19 cellular contexts compared by ENCODE assay signal in genomic region chr13:25899464-25899863, GRCh38.
DNase-seq lines count a peak whose midpoint lies in the region; ATAC-seq and TF ChIP-seq lines count a peak whose summit lies in the region.
"Had no signal": no experiment of that assay in that cellular context is flagged by ENCODE, and none has a peak within 500 bp of the region (broad histone marks: within the 10 kb centered on the region; RNA-seq: fewer than 3 reads in every experiment).

No MANE protein-coding gene starts in this region.

- POLR2A ChIA-PET in MCF 10A (lab: Yijun Ruan, JAX) (interaction anchor here (0.6 to 1.3 kb wide), 4 partner anchors 9 to 65 kb away, joined by 3 to 4 read pairs (median 4); no protein-coding TSS in a partner anchor), OCI-LY7 (lab: Charles Lee) (no interaction called here)

- H3K36me3 Mint-ChIP-seq in MCF 10A (ENCODE audit: insufficient read depth, unreplicated experiment), result peaks cover 6% of the 10 kb centered on the region
- H3K36me3 Mint-ChIP-seq in endothelial cell (ENCODE audit: low read depth, unreplicated experiment), result peaks cover 20% of the 10 kb centered on the region
- H3K36me3 Mint-ChIP-seq in stimulated activated naive B cell treated with anti-CD40 and anti-IgM and Interleukin-4, amounts not matched to agents 10 μg/mL and 1 μg/mL and 100 μg/mL, for 72 hours, result peaks cover 0 to 4% of the 10 kb centered on the region in 2 donors
- H3K36me3 Mint-ChIP-seq: neural progenitor cell had no signal

- CTCF ChIA-PET in MCF 10A (lab: Yijun Ruan, JAX) (interaction anchor here (0.6 kb wide), 2 partner anchors 108 to 495 kb away, joined by 3 read pairs; no protein-coding TSS in a partner anchor), mammary epithelial cell (lab: Charles Lee; ENCODE audit: low non-redundant PET) (no interaction called here), OCI-LY7 (lab: Charles Lee; ENCODE audit: unreplicated experiment) (no interaction called here)

- no peak for TF ChIP-seq CTCF in MCF 10A (IDR thresholded peaks at IDR 0.05; ENCODE audit: unreplicated experiment)
- no peak for TF ChIP-seq CTCF in mammary epithelial cell (conservative IDR thresholded peaks at IDR 0.05 in 1 of 2, IDR thresholded peaks at IDR 0.05 in 1 of 2; ENCODE audit: extremely low read depth in 1 of 2, insufficient read depth in 1 of 2, low read depth in 1 of 2, low read length in 2 of 2)
- TF ChIP-seq CTCF in endothelial cell (IDR thresholded peaks at IDR 0.05; ENCODE audit: unreplicated experiment), result no peak
- TF ChIP-seq CTCF in OCI-LY7 (conservative IDR thresholded peaks at IDR 0.05; ENCODE audit: low read length), result no peak
- TF ChIP-seq CTCF in esophagus squamous epithelium (IDR thresholded peaks at IDR 0.05), result no peak

- no peaks in the 10 kb centered on the region for H4K20me1 ChIP-seq in mammary epithelial cell (ENCODE audit: insufficient read depth, low read length)
- H4K20me1 ChIP-seq in OCI-LY7 (ENCODE audit: insufficient read depth, low read length), result no peaks in the 10 kb centered on the region

- H3K9me3 ChIP-seq in mammary epithelial cell (replicated peaks; ENCODE audit: insufficient read depth, low read length) (no peaks in the 10 kb centered on the region), SK-N-MC (ENCODE audit: low read depth, low read length) (no peaks in the 10 kb centered on the region), OCI-LY7 (ENCODE audit: low read length) (no peaks in the 10 kb centered on the region), esophagus squamous epithelium (no peaks in the 10 kb centered on the region)
- H3K9me3 ChIP-seq: psoas muscle had no signal

- H3K27ac ChIP-seq in mammary epithelial cell (ENCODE audit: insufficient read depth, low read depth, low read length) (no peak overlapping the region), SK-N-MC (no peak overlapping the region), OCI-LY7 (ENCODE audit: low read depth, low read length, poor library complexity, severe bottlenecking) (no peak overlapping the region), esophagus squamous epithelium (no peak overlapping the region)
- H3K27ac ChIP-seq: gastroesophageal sphincter, left ventricle myocardium inferior, neural progenitor cell, psoas muscle, SJCRH30 had no signal

- H3K4me3 Mint-ChIP-seq in MCF 10A (ENCODE audit: unreplicated experiment) (no peak overlapping the region), endothelial cell (ENCODE audit: unreplicated experiment) (peak overlapping the region; percentile 65)
- no peak overlapping the region for H3K4me3 Mint-ChIP-seq in stimulated activated naive B cell treated with anti-CD40 and anti-IgM and Interleukin-4, amounts not matched to agents 10 μg/mL and 1 μg/mL and 100 μg/mL, for 72 hours
- H3K4me3 Mint-ChIP-seq: activated CD4-positive, alpha-beta T cell treated with anti-CD3 and anti-CD28 coated beads for 36 hours; neural progenitor cell; type B pancreatic cell had no signal

- H3K27me3 ChIP-seq in mammary epithelial cell (ENCODE audit: insufficient read depth, low read length), result no peaks in the 10 kb centered on the region
- peaks cover 0 to 5% (median 0%) of the 10 kb centered on the region in 4 donors for H3K27me3 ChIP-seq in esophagus squamous epithelium
- H3K27me3 ChIP-seq: neural progenitor cell, SJCRH30 had no signal

- no peak for TF ChIP-seq POLR2A in esophagus squamous epithelium (IDR thresholded peaks at IDR 0.05)

- H2AFZ ChIP-seq in mammary epithelial cell (ENCODE audit: low read depth, low read length) (no peak overlapping the region), OCI-LY7 (ENCODE audit: low read length) (no peak overlapping the region)
- H2AFZ ChIP-seq: neural progenitor cell had no signal

- dilution Hi-C loops in mammary epithelial cell (cut with HindIII; ENCODE audit: low sequenced_read_pairs), result no loop called here

- ATAC-seq in stimulated activated naive B cell treated with anti-CD40 and anti-IgM and Interleukin-4, amounts not matched to agents 10 μg/mL and 1 μg/mL and 100 μg/mL, for 72 hours (replicated peaks), result no peak
- ATAC-seq: activated CD4-positive, alpha-beta T cell treated with anti-CD3 and anti-CD28 coated beads for 36 hours; gastroesophageal sphincter; psoas muscle had no signal

- DNase-seq in MCF 10A (ENCODE audit: unreplicated experiment) (no peak), mammary epithelial cell (no peak), SK-N-MC (ENCODE audit: low read depth, low spot score) (no peak), endothelial cell (ENCODE audit: low spot score) (no peak), OCI-LY7 (ENCODE audit: low spot score) (no peak), esophagus squamous epithelium (lab: John Stamatoyannopoulos, UW) (no peak)
- DNase-seq in stimulated activated naive B cell treated with anti-CD40 and anti-IgM and Interleukin-4, amounts not matched to agents 10 μg/mL and 1 μg/mL and 100 μg/mL, for 72 hours, result no peak
- DNase-seq in stimulated activated CD4-positive, alpha-beta T cell treated with anti-CD3 and anti-CD28 coated beads, Interleukin-4, amount 100 ng/mL, for 24 hours, result no peak
- DNase-seq: activated CD4-positive, alpha-beta T cell treated with anti-CD3 and anti-CD28 coated beads for 36 hours; activated effector memory CD4-positive, alpha-beta T cell treated with Interleukin-2 at 50 U/mL for 16 hours; KBM-7; left ventricle myocardium inferior; NCI-H1436; NCI-H526; psoas muscle; SJCRH30 had no signal

- intact Hi-C loops in MCF 10A (cut with micrococcal nuclease), result no loop called here
- intact Hi-C loops in mammary epithelial cell (cut with micrococcal nuclease), result no loop called here
- intact Hi-C loops in OCI-LY7 (cut with micrococcal nuclease; ENCODE audit: unreplicated experiment), result no loop called here
- intact Hi-C loops in esophagus squamous epithelium (cut with DNase I), result no loop called here

- peaks cover 17% of the 10 kb centered on the region for H3K4me1 ChIP-seq in mammary epithelial cell (ENCODE audit: insufficient read depth, low read length)
- peaks cover 5% of the 10 kb centered on the region for H3K4me1 ChIP-seq in OCI-LY7 (ENCODE audit: insufficient read depth, low read length, poor library complexity, severe bottlenecking)
- H3K4me1 ChIP-seq in esophagus squamous epithelium, result peaks cover 3 to 22% (median 12%) of the 10 kb centered on the region in 3 donors
- H3K4me1 ChIP-seq: gastroesophageal sphincter, left ventricle myocardium inferior, neural progenitor cell, psoas muscle had no signal

- H3K27me3 Mint-ChIP-seq in MCF 10A (ENCODE audit: insufficient read depth, unreplicated experiment) (no peaks in the 10 kb centered on the region), endothelial cell (ENCODE audit: unreplicated experiment) (peaks cover 11% of the 10 kb centered on the region)
- peaks cover 20 to 29% of the 10 kb centered on the region in 2 donors for H3K27me3 Mint-ChIP-seq in stimulated activated naive B cell treated with anti-CD40 and anti-IgM and Interleukin-4, amounts not matched to agents 10 μg/mL and 1 μg/mL and 100 μg/mL, for 72 hours
- H3K27me3 Mint-ChIP-seq: type B pancreatic cell had no signal

- no peaks in the 10 kb centered on the region for H3K36me3 ChIP-seq in mammary epithelial cell (ENCODE audit: insufficient read depth, low read length)
- no peaks in the 10 kb centered on the region for H3K36me3 ChIP-seq in SK-N-MC (ENCODE audit: insufficient read depth, low read length)
- no peaks in the 10 kb centered on the region for H3K36me3 ChIP-seq in OCI-LY7 (ENCODE audit: insufficient read depth, low read length)
- no peaks in the 10 kb centered on the region for H3K36me3 ChIP-seq in esophagus squamous epithelium
- H3K36me3 ChIP-seq: gastroesophageal sphincter, left ventricle myocardium inferior, neural progenitor cell, SJCRH30 had no signal

- H3K4me3 ChIP-seq in mammary epithelial cell (replicated peaks in 1 of 3; ENCODE audit: insufficient read depth in 1 of 3, low read depth in 2 of 3, low read length in 3 of 3) (no peak overlapping the region), SK-N-MC (0 out of 2 replicates have a peak overlapping the region, but pooled peaks have one; percentile 27), OCI-LY7 (ENCODE audit: low read depth, low read length, poor library complexity, severe bottlenecking) (no peak overlapping the region), esophagus squamous epithelium (no peak overlapping the region)
- H3K4me3 ChIP-seq: gastroesophageal sphincter, left ventricle myocardium inferior, neural progenitor cell, psoas muscle, SJCRH30 had no signal

- peaks cover 9% of the 10 kb centered on the region for H3K9me3 Mint-ChIP-seq in MCF 10A (ENCODE audit: unreplicated experiment)
- H3K9me3 Mint-ChIP-seq in endothelial cell (ENCODE audit: unreplicated experiment), result peaks cover 22% of the 10 kb centered on the region
- H3K9me3 Mint-ChIP-seq in stimulated activated naive B cell treated with anti-CD40 and anti-IgM and Interleukin-4, amounts not matched to agents 10 μg/mL and 1 μg/mL and 100 μg/mL, for 72 hours, result peaks cover 5 to 10% of the 10 kb centered on the region in 2 donors

- WGBS in mammary epithelial cell (ENCODE audit: low coverage, missing lambda C conversion rate), result 84% methylated on average over 6 of the region's 6 CpGs
- 74 to 76% methylated on average over 6 of the region's 6 CpGs for WGBS in esophagus squamous epithelium, 2 donors

- H3K4me2 ChIP-seq in mammary epithelial cell (ENCODE audit: insufficient read depth, low read depth, low read length), result no peak overlapping the region
- H3K4me2 ChIP-seq in OCI-LY7 (ENCODE audit: low read length), result no peak overlapping the region
- H3K4me2 ChIP-seq: neural progenitor cell had no signal

- H3K4me1 Mint-ChIP-seq in MCF 10A (ENCODE audit: insufficient read depth, unreplicated experiment) (peaks cover 19% of the 10 kb centered on the region), endothelial cell (ENCODE audit: unreplicated experiment) (peaks cover 11% of the 10 kb centered on the region)
- peaks cover 4 to 7% of the 10 kb centered on the region in 2 donors for H3K4me1 Mint-ChIP-seq in stimulated activated naive B cell treated with anti-CD40 and anti-IgM and Interleukin-4, amounts not matched to agents 10 μg/mL and 1 μg/mL and 100 μg/mL, for 72 hours
- H3K4me1 Mint-ChIP-seq: neural progenitor cell had no signal

- H3K9me2 ChIP-seq in OCI-LY7 (ENCODE audit: insufficient read depth, low read length), result no peaks in the 10 kb centered on the region

- H3K9ac ChIP-seq in mammary epithelial cell (ENCODE audit: insufficient read depth, low read length), result no peak overlapping the region
- no peak overlapping the region for H3K9ac ChIP-seq in SK-N-MC (ENCODE audit: insufficient read length)
- H3K9ac ChIP-seq: neural progenitor cell had no signal

- H3K79me2 ChIP-seq in mammary epithelial cell (ENCODE audit: insufficient read depth, low read length) (no peaks in the 10 kb centered on the region), OCI-LY7 (ENCODE audit: insufficient read depth, low read depth, low read length) (no peaks in the 10 kb centered on the region)

- in situ Hi-C loops in mammary epithelial cell (cut with MboI; ENCODE audit: low sequenced_read_pairs in 2 of 2), result no loop called here

- H3K27ac Mint-ChIP-seq in MCF 10A (ENCODE audit: low read depth, unreplicated experiment) (peak overlapping the region; percentile 80), endothelial cell (ENCODE audit: unreplicated experiment) (no peak overlapping the region)
- H3K27ac Mint-ChIP-seq in stimulated activated naive B cell treated with anti-CD40 and anti-IgM and Interleukin-4, amounts not matched to agents 10 μg/mL and 1 μg/mL and 100 μg/mL, for 72 hours, result peak overlapping the region; percentile 16
- H3K27ac Mint-ChIP-seq: activated CD4-positive, alpha-beta T cell treated with anti-CD3 and anti-CD28 coated beads for 36 hours; neural progenitor cell; type B pancreatic cell had no signal

- BruUV-seq in MCF 10A (replicated peaks; lab: Mats Ljungman, UMichigan) (no TSS peak), mammary epithelial cell (replicated peaks; lab: Mats Ljungman, UMichigan) (no TSS peak), OCI-LY7 (replicated peaks; lab: Mats Ljungman, UMichigan) (no TSS peak)
